ENCODE assay signal across 13 cellular contexts in the genomic region with DNA sequence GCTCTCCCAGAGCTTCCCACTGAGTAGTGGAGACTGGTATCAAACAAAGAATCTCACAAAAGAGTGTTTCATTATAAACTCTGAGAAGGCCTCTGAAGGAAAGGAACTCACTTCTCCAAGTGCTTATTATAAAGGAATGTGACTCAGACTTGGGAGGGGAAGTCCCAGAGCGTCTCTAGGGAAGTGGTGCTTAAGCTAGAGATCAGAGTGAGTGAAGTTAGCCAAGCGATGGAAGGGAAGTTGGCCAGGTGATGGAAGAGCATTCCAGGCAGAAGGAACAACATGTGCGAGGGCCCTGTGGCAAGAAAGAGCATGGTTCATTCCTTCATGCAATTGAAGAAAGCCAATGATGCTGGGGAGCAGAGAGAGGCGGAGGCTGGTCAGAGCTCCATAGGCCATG. TPM values are rescaled to one million over a fixed set of nuclear protein-coding genes. Genes with fewer than 3 reads are reported as not detected.
DNase-seq lines count a peak whose midpoint lies in the region; ATAC-seq and TF ChIP-seq lines count a peak whose summit lies in the region.
"Had no signal": no experiment of that assay in that cellular context is flagged by ENCODE, and none has a peak within 500 bp of the region (broad histone marks: within the 10 kb centered on the region; RNA-seq: fewer than 3 reads in every experiment).

No MANE protein-coding gene starts in this region.

- POLR2A ChIA-PET in HEK293 (lab: Yijun Ruan, JAX), result no interaction called here

- H3K27me3 Mint-ChIP-seq in activated naive CD8-positive, alpha-beta T cell treated with anti-CD3 and anti-CD28 coated beads, Interleukin-2, amount 50 U/mL, for 24 hours, result peaks cover 2% of the 10 kb centered on the region

- no peak overlapping the region for H3K27ac ChIP-seq in HEK293 (ENCODE audit: extremely low read depth, low read depth, low read length)
- H3K27ac ChIP-seq: BLaER1, epithelial cell of prostate had no signal

- CTCF ChIA-PET in HEK293 (lab: Yijun Ruan, JAX), result interaction anchor here (0.5 to 1.0 kb wide), 4 partner anchors 10 to 952 kb away, joined by 3 read pairs; no protein-coding TSS in a partner anchor

- peaks cover 0 to 41% of the 10 kb centered on the region in 2 experiments; a peak in 1 of 3 replicates for H3K36me3 ChIP-seq in HEK293 (ENCODE audit: control insufficient read depth in 2 of 2, insufficient read depth in 1 of 2, low read length in 2 of 2)

- H3K4me3 ChIP-seq in HEK293 (ENCODE audit: low read depth, low read length), result no peak overlapping the region
- no peak overlapping the region for H3K4me3 ChIP-seq in foreskin fibroblast (ENCODE audit: low read depth in 1 of 2, low read length in 2 of 2)
- H3K4me3 ChIP-seq: BLaER1, MG63 had no signal

- H3K4me1 ChIP-seq in HEK293 (ENCODE audit: control insufficient read depth, insufficient read depth, low read length), result no peaks in the 10 kb centered on the region

- H3K27ac Mint-ChIP-seq in activated naive CD8-positive, alpha-beta T cell treated with anti-CD3 and anti-CD28 coated beads, Interleukin-2, amount 50 U/mL, for 24 hours, result no peak overlapping the region

- H3K36me3 Mint-ChIP-seq in activated naive CD8-positive, alpha-beta T cell treated with anti-CD3 and anti-CD28 coated beads, Interleukin-2, amount 50 U/mL, for 24 hours (ENCODE audit: low read depth), result peaks cover 17% of the 10 kb centered on the region

- no peak for TF ChIP-seq CTCF in HEK293 (tag by site-specific recombination; IDR thresholded peaks at IDR 0.05)
- no peak for TF ChIP-seq CTCF in foreskin fibroblast (IDR thresholded peaks at IDR 0.05; ENCODE audit: low read depth, low read length)

- no peaks in the 10 kb centered on the region for H3K9me3 ChIP-seq in HEK293 (ENCODE audit: control insufficient read depth, insufficient read depth, low read depth, low read length)
- H3K9me3 ChIP-seq: BLaER1, MG63 had no signal

- peak; percentile 42 for DNase-seq in AG20443 (ENCODE audit: low spot score)
- DNase-seq in T1000 (lab: John Stamatoyannopoulos, UW), result peak; percentile 39
- peak; percentile 20 to 51 for DNase-seq in foreskin fibroblast
- DNase-seq in stimulated activated CD4-positive, alpha-beta T cell treated with anti-CD3 and anti-CD28 coated beads, Interleukin-1b, Interleukin-23, amount 100 ng/mL, for 48 hours, result no peak
- no peak for DNase-seq in HuH-7.5 (ENCODE audit: low spot score)
- no peak for DNase-seq in cardiac septum (ENCODE audit: low spot score)
- no peak for DNase-seq in activated naive CD8-positive, alpha-beta T cell treated with anti-CD3 and anti-CD28 coated beads, Interleukin-2, amount 50 U/mL, for 24 hours
- DNase-seq: activated CD4-positive, alpha-beta T cell treated with anti-CD3 and anti-CD28 coated beads, Interleukin-2, amount 50 U/mL, for 1 hour; MG63; retina had no signal

- no peak overlapping the region for H3K4me3 Mint-ChIP-seq in activated naive CD8-positive, alpha-beta T cell treated with anti-CD3 and anti-CD28 coated beads, Interleukin-2, amount 50 U/mL, for 24 hours

- no peaks in the 10 kb centered on the region for H3K9me3 Mint-ChIP-seq in activated naive CD8-positive, alpha-beta T cell treated with anti-CD3 and anti-CD28 coated beads, Interleukin-2, amount 50 U/mL, for 24 hours

- H3K4me1 Mint-ChIP-seq in activated naive CD8-positive, alpha-beta T cell treated with anti-CD3 and anti-CD28 coated beads, Interleukin-2, amount 50 U/mL, for 24 hours, result peaks cover 5% of the 10 kb centered on the region

- intact Hi-C loops in cardiac septum (cut with DNase I), result loop anchor here (5.0 kb wide), 1 partner anchor 212 kb away; a partner anchor contains a TSS

- no peak for ATAC-seq in activated naive CD8-positive, alpha-beta T cell treated with anti-CD3 and anti-CD28 coated beads, Interleukin-2, amount 50 U/mL, for 24 hours

TF ChIP-seq in HEK293, 187 proteins besides CTCF, POLR2A, EP300 and RAD21:
- no peak for TF ChIP-seq ZNF138 (tag by site-specific recombination; IDR thresholded peaks at IDR 0.05; ENCODE audit: borderline replicate concordance)
- TF ChIP-seq ZXDB (tag by site-specific recombination; IDR thresholded peaks at IDR 0.05), result no peak
- TF ChIP-seq ZIC2 (tag by site-specific recombination; IDR thresholded peaks at IDR 0.05), result no peak
- TF ChIP-seq SP7 (tag by site-specific recombination; IDR thresholded peaks at IDR 0.05), result peak; percentile 54
- TF ChIP-seq, protein P1, sequence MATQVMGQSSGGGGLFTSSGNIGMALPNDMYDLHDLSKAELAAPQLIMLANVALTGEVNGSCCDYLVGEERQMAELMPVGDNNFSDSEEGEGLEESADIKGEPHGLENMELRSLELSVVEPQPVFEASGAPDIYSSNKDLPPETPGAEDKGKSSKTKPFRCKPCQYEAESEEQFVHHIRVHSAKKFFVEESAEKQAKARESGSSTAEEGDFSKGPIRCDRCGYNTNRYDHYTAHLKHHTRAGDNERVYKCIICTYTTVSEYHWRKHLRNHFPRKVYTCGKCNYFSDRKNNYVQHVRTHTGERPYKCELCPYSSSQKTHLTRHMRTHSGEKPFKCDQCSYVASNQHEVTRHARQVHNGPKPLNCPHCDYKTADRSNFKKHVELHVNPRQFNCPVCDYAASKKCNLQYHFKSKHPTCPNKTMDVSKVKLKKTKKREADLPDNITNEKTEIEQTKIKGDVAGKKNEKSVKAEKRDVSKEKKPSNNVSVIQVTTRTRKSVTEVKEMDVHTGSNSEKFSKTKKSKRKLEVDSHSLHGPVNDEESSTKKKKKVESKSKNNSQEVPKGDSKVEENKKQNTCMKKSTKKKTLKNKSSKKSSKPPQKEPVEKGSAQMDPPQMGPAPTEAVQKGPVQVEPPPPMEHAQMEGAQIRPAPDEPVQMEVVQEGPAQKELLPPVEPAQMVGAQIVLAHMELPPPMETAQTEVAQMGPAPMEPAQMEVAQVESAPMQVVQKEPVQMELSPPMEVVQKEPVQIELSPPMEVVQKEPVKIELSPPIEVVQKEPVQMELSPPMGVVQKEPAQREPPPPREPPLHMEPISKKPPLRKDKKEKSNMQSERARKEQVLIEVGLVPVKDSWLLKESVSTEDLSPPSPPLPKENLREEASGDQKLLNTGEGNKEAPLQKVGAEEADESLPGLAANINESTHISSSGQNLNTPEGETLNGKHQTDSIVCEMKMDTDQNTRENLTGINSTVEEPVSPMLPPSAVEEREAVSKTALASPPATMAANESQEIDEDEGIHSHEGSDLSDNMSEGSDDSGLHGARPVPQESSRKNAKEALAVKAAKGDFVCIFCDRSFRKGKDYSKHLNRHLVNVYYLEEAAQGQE (tag by site-specific recombination; IDR thresholded peaks at IDR 0.05), result no peak
- TF ChIP-seq, protein P2, sequence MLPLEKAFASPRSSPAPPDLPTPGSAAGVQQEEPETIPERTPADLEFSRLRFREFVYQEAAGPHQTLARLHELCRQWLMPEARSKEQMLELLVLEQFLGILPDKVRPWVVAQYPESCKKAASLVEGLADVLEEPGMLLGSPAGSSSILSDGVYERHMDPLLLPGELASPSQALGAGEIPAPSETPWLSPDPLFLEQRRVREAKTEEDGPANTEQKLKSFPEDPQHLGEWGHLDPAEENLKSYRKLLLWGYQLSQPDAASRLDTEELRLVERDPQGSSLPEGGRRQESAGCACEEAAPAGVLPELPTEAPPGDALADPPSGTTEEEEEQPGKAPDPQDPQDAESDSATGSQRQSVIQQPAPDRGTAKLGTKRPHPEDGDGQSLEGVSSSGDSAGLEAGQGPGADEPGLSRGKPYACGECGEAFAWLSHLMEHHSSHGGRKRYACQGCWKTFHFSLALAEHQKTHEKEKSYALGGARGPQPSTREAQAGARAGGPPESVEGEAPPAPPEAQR (tag by site-specific recombination; IDR thresholded peaks at IDR 0.05), result no peak

RNA-seq across cellular contexts. Expression of a gene that starts 2.3 kb away (rescaled TPM):
- total RNA-seq in cardiac septum, result 0.46 TPM

Comparison
In these comparisons a context has a peak if more than half of its experiments do, and no peak if none do; other contexts are left out.
1. DNase-seq: peak in AG20443 (single experiment), T1000 (single experiment) and foreskin fibroblast (2 of 2); none in stimulated activated CD4-positive, alpha-beta T cell treated with anti-CD3 and anti-CD28 coated beads, Interleukin-1b, Interleukin-23, amount 100 ng/mL, for 48 hours (single experiment), HuH-7.5 (single experiment), cardiac septum (single experiment) and activated naive CD8-positive, alpha-beta T cell treated with anti-CD3 and anti-CD28 coated beads, Interleukin-2, amount 50 U/mL, for 24 hours (single experiment).